Comparison of ENCODE assay signal across 24 cellular contexts in genomic region chr14:40119321-40119720, GRCh38.
A peak's percentile ranks its signal among the peaks of the same experiment; 100 is the strongest.
DNase-seq lines count a peak whose midpoint lies in the region; ATAC-seq, FAIRE-seq and TF ChIP-seq lines count a peak whose summit lies in the region.
"Had no signal": no experiment of that assay in that cellular context is flagged by ENCODE, and none has a peak within 500 bp of the region (broad histone marks: within the 10 kb centered on the region; RNA-seq: fewer than 3 reads in every experiment).

No MANE protein-coding gene starts in this region.

- DNase-seq in NCI-H146 (lab: John Stamatoyannopoulos, UW) (peak; percentile 2), NCI-H146 treated with DMSO at 0.1 percent for 48 hours (lab: John Stamatoyannopoulos, UW; ENCODE audit: unreplicated experiment) (no peak), astrocyte (ENCODE audit: low read depth) (peak; percentile 63), AML-193 (lab: John Stamatoyannopoulos, UW) (no peak), hepatic stellate cell (ENCODE audit: low spot score) (no peak), immature natural killer cell (no peak)
- DNase-seq in activated naive CD4-positive, alpha-beta T cell treated with anti-CD3 and anti-CD28 coated beads, Interleukin-2, amount 50 U/mL, for 72 hours (ENCODE audit: low spot score in 2 of 2): no peak
- DNase-seq: activated CD4-positive, alpha-beta T cell treated with anti-CD3 and anti-CD28 coated beads for 1 hour; activated gamma-delta T cell treated with Interleukin-2 at 50 U/mL for 16 hours; activated T-cell treated with anti-CD3 and anti-CD28 coated beads, Interleukin-2, amount 50 U/mL, for 1 hour; naive thymus-derived CD8-positive, alpha-beta T cell; NCI-H1694 treated with DMSO at 0.1 percent for 48 hours; NCI-H69; right cardiac atrium; Right ventricle myocardium superior; stimulated activated naive CD8-positive, alpha-beta T cell treated with anti-CD3 and anti-CD28 coated beads, Interleukin-15, amount 100 ng/mL, for 72 hours; T-cell; tibial artery had no signal

- H3K9ac ChIP-seq in astrocyte (ENCODE audit: low read length): no peak overlapping the region

- no peak overlapping the region for H3K4me3 ChIP-seq in astrocyte (ENCODE audit: insufficient read depth, low read depth, low read length)
- H3K4me3 ChIP-seq: tibial artery had no signal

- peak; percentile 10 for ATAC-seq in HG03139 (IDR thresholded peaks at IDR 0.05; ENCODE audit: unreplicated experiment)
- ATAC-seq in activated naive CD4-positive, alpha-beta T cell treated with anti-CD3 and anti-CD28 coated beads, Interleukin-2, amount 50 U/mL, for 72 hours: no peak
- ATAC-seq: naive thymus-derived CD8-positive, alpha-beta T cell; right cardiac atrium; stimulated activated naive CD8-positive, alpha-beta T cell treated with anti-CD3 and anti-CD28 coated beads, Interleukin-15, amount 100 ng/mL, for 72 hours; T-cell had no signal

- H3K79me2 ChIP-seq in astrocyte (ENCODE audit: insufficient read depth, low read length): no peaks in the 10 kb centered on the region

- H3K27ac ChIP-seq in astrocyte (ENCODE audit: low read depth, low read length): no peak overlapping the region
- H3K27ac ChIP-seq: 22Rv1, tibial artery had no signal

- no peak overlapping the region for H2AFZ ChIP-seq in astrocyte (ENCODE audit: low read depth, low read length)

- H3K36me3 ChIP-seq in astrocyte (ENCODE audit: insufficient read depth, low read length): no peaks in the 10 kb centered on the region
- H3K36me3 ChIP-seq: tibial artery had no signal

- H3K9me3 Mint-ChIP-seq in astrocyte (ENCODE audit: unreplicated experiment) (no peaks in the 10 kb centered on the region), immature natural killer cell (peaks cover 4 to 31% (median 12%) of the 10 kb centered on the region in 6 donors)
- peaks cover 6 to 8% of the 10 kb centered on the region in 2 donors for H3K9me3 Mint-ChIP-seq in activated naive CD4-positive, alpha-beta T cell treated with anti-CD3 and anti-CD28 coated beads, Interleukin-2, amount 50 U/mL, for 72 hours

- H3K36me3 Mint-ChIP-seq in astrocyte (ENCODE audit: low read depth, unreplicated experiment) (no peaks in the 10 kb centered on the region), immature natural killer cell (no peaks in the 10 kb centered on the region)
- H3K36me3 Mint-ChIP-seq in activated naive CD4-positive, alpha-beta T cell treated with anti-CD3 and anti-CD28 coated beads, Interleukin-2, amount 50 U/mL, for 72 hours: no peaks in the 10 kb centered on the region
- H3K36me3 Mint-ChIP-seq: T-cell had no signal

- H3K27me3 Mint-ChIP-seq in astrocyte (ENCODE audit: low read depth, unreplicated experiment): no peaks in the 10 kb centered on the region
- no peaks in the 10 kb centered on the region for H3K27me3 Mint-ChIP-seq in immature natural killer cell (ENCODE audit: low read depth in 3 of 3)
- H3K27me3 Mint-ChIP-seq: dendritic cell treated with granulocyte-macrophage colony-stimulating factor and Interleukin-4, amounts not matched to agents 40 ng/mL and 50 ng/mL, for 4 days; stimulated activated naive CD8-positive, alpha-beta T cell treated with anti-CD3 and anti-CD28 coated beads, Interleukin-15, amount 100 ng/mL, for 72 hours; T-cell had no signal

- TF ChIP-seq CTCF in astrocyte (IDR thresholded peaks at IDR 0.05; ENCODE audit: insufficient read depth, low read depth, low read length): no peak

- no peak for FAIRE-seq in astrocyte (lab: Jason Lieb, UNC)
- FAIRE-seq: endometrium, GM12891, TTC549 had no signal

- H3K4me3 Mint-ChIP-seq in astrocyte (ENCODE audit: unreplicated experiment) (no peak overlapping the region), immature natural killer cell (no peak overlapping the region)
- H3K4me3 Mint-ChIP-seq: dendritic cell treated with granulocyte-macrophage colony-stimulating factor and Interleukin-4, amounts not matched to agents 40 ng/mL and 50 ng/mL, for 4 days; naive thymus-derived CD8-positive, alpha-beta T cell; stimulated activated naive CD8-positive, alpha-beta T cell treated with anti-CD3 and anti-CD28 coated beads, Interleukin-15, amount 100 ng/mL, for 72 hours; T-cell had no signal

- no peak overlapping the region for H3K27ac Mint-ChIP-seq in astrocyte (ENCODE audit: unreplicated experiment)
- H3K27ac Mint-ChIP-seq in activated naive CD4-positive, alpha-beta T cell treated with anti-CD3 and anti-CD28 coated beads, Interleukin-2, amount 50 U/mL, for 72 hours: no peak overlapping the region
- H3K27ac Mint-ChIP-seq in immature natural killer cell: no peak overlapping the region
- H3K27ac Mint-ChIP-seq: dendritic cell treated with granulocyte-macrophage colony-stimulating factor and Interleukin-4, amounts not matched to agents 40 ng/mL and 50 ng/mL, for 4 days; naive thymus-derived CD8-positive, alpha-beta T cell; T-cell had no signal

- H3K4me1 Mint-ChIP-seq in astrocyte (ENCODE audit: low read depth, unreplicated experiment) (peaks cover 28% of the 10 kb centered on the region), immature natural killer cell (no peaks in the 10 kb centered on the region)
- H3K4me1 Mint-ChIP-seq: naive thymus-derived CD8-positive, alpha-beta T cell; stimulated activated naive CD8-positive, alpha-beta T cell treated with anti-CD3 and anti-CD28 coated beads, Interleukin-15, amount 100 ng/mL, for 72 hours; T-cell had no signal

- no peaks in the 10 kb centered on the region for H4K20me1 ChIP-seq in astrocyte (ENCODE audit: insufficient read depth, low read length)

- no peaks in the 10 kb centered on the region for H3K4me1 ChIP-seq in astrocyte (ENCODE audit: insufficient read depth, low read length)
- H3K4me1 ChIP-seq: tibial artery had no signal

- no peaks in the 10 kb centered on the region for H3K9me3 ChIP-seq in astrocyte (ENCODE audit: insufficient read depth, low read depth, low read length)
- H3K9me3 ChIP-seq: tibial artery had no signal

- H3K4me2 ChIP-seq in astrocyte (ENCODE audit: low read length): no peak overlapping the region

- H3K27me3 ChIP-seq in astrocyte (ENCODE audit: insufficient read depth, low read length): no peaks in the 10 kb centered on the region
- H3K27me3 ChIP-seq: tibial artery had no signal

Comparison
In these comparisons a context has a peak if more than half of its experiments do, and no peak if none do; other contexts are left out.
1. DNase-seq: peak in NCI-H146 (single experiment) and astrocyte (single experiment); none in NCI-H146 treated with DMSO at 0.1 percent for 48 hours (single experiment), AML-193 (0 of 2), activated naive CD4-positive, alpha-beta T cell treated with anti-CD3 and anti-CD28 coated beads, Interleukin-2, amount 50 U/mL, for 72 hours (0 of 2), hepatic stellate cell (single experiment) and immature natural killer cell (0 of 3).